2 cellular contexts compared by ENCODE assay signal in the genomic region with DNA sequence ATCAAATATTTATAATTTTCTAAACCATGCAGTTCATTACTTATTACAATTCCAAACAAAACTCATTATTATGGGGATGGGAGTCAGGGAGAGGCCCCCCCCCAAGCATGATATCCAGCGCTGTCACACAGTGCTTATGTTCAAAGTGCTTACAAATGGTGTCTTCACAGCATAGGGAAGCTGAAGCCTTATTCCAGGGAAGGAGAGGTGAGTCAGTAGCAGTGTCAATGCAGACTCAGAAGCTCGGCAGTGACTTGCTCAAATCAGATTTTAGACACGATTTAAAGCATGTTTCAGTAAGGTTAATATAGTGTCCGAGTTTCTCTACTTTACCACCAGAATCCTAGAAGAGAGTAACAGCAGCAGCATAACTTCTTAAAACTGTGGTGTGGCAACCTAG.
TF ChIP-seq lines count a peak whose summit lies in the region.

No MANE protein-coding gene starts in this region.

TF ChIP-seq in HepG2, 621 proteins besides CTCF, POLR2A, EP300 and RAD21:
- TF ChIP-seq MATR3 (CRISPR knock-in tag; IDR thresholded peaks at IDR 0.05): no peak
- TF ChIP-seq ZKSCAN8 (CRISPR knock-in tag; IDR thresholded peaks at IDR 0.05; ENCODE audit: borderline replicate concordance): no peak
- TF ChIP-seq TCF12 (IDR thresholded peaks at IDR 0.05): no peak
- no peak for TF ChIP-seq TCF12 (CRISPR knock-in tag; IDR thresholded peaks at IDR 0.05)
- 0 out of 2 replicates have a peak, but pooled peaks have one; percentile 12 for TF ChIP-seq POLR2AphosphoS5 (IDR thresholded peaks at IDR 0.05; ENCODE audit: low read depth, low read length)
- no peak for TF ChIP-seq ZBTB37 (CRISPR knock-in tag; IDR thresholded peaks at IDR 0.05)
- no peak for TF ChIP-seq ZNF572 (CRISPR knock-in tag; IDR thresholded peaks at IDR 0.05)
- TF ChIP-seq ZFP1 (CRISPR knock-in tag; IDR thresholded peaks at IDR 0.05): no peak
- TF ChIP-seq, protein P1, sequence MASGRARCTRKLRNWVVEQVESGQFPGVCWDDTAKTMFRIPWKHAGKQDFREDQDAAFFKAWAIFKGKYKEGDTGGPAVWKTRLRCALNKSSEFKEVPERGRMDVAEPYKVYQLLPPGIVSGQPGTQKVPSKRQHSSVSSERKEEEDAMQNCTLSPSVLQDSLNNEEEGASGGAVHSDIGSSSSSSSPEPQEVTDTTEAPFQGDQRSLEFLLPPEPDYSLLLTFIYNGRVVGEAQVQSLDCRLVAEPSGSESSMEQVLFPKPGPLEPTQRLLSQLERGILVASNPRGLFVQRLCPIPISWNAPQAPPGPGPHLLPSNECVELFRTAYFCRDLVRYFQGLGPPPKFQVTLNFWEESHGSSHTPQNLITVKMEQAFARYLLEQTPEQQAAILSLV (CRISPR knock-in tag; IDR thresholded peaks at IDR 0.05; ENCODE audit: borderline replicate concordance): no peak
- TF ChIP-seq RBM22 (optimal IDR thresholded peaks at IDR 0.05; ENCODE audit: low read length): peak; percentile 93
- no peak for TF ChIP-seq JDP2 (CRISPR knock-in tag; IDR thresholded peaks at IDR 0.05; ENCODE audit: borderline replicate concordance)
- no peak for TF ChIP-seq ZEB1 (IDR thresholded peaks at IDR 0.05; ENCODE audit: insufficient replicate concordance, low read depth)
- no peak for TF ChIP-seq ZNF235 (CRISPR knock-in tag; IDR thresholded peaks at IDR 0.05; ENCODE audit: borderline replicate concordance)
- TF ChIP-seq FIP1L1 (IDR thresholded peaks at IDR 0.05; ENCODE audit: borderline replicate concordance, insufficient read depth, low read depth, low read length): no peak

TF ChIP-seq in IMR-90, 13 proteins besides CTCF, POLR2A, EP300 and RAD21:
- TF ChIP-seq MAFK (IDR thresholded peaks at IDR 0.05; ENCODE audit: low read depth, low read length): no peak
- no peak for TF ChIP-seq BHLHE40 (IDR thresholded peaks at IDR 0.05; ENCODE audit: low read depth, low read length)
- TF ChIP-seq RCOR1 (IDR thresholded peaks at IDR 0.05; ENCODE audit: insufficient replicate concordance, low read length): no peak
- no peak for TF ChIP-seq MAZ (IDR thresholded peaks at IDR 0.05; ENCODE audit: borderline replicate concordance, low read depth, low read length)
- no peak for TF ChIP-seq MXI1 (IDR thresholded peaks at IDR 0.05; ENCODE audit: borderline replicate concordance, low read depth, low read length)
- TF ChIP-seq NFE2L2 (IDR thresholded peaks at IDR 0.05; ENCODE audit: low read depth, low read length): no peak
- TF ChIP-seq, protein P2, sequence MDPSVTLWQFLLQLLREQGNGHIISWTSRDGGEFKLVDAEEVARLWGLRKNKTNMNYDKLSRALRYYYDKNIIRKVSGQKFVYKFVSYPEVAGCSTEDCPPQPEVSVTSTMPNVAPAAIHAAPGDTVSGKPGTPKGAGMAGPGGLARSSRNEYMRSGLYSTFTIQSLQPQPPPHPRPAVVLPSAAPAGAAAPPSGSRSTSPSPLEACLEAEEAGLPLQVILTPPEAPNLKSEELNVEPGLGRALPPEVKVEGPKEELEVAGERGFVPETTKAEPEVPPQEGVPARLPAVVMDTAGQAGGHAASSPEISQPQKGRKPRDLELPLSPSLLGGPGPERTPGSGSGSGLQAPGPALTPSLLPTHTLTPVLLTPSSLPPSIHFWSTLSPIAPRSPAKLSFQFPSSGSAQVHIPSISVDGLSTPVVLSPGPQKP (IDR thresholded peaks at IDR 0.05; ENCODE audit: borderline replicate concordance, low read depth, low read length): no peak
- no peak for TF ChIP-seq RFX5 (IDR thresholded peaks at IDR 0.05; ENCODE audit: low read depth, low read length)
- TF ChIP-seq CEBPB (IDR thresholded peaks at IDR 0.05; ENCODE audit: low read depth, low read length): no peak
- TF ChIP-seq, protein P3, sequence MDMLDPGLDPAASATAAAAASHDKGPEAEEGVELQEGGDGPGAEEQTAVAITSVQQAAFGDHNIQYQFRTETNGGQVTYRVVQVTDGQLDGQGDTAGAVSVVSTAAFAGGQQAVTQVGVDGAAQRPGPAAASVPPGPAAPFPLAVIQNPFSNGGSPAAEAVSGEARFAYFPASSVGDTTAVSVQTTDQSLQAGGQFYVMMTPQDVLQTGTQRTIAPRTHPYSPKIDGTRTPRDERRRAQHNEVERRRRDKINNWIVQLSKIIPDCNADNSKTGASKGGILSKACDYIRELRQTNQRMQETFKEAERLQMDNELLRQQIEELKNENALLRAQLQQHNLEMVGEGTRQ (IDR thresholded peaks at IDR 0.05; ENCODE audit: low read depth, low read length): no peak
- TF ChIP-seq FOS (IDR thresholded peaks at IDR 0.05; ENCODE audit: low read depth, low read length): no peak
- TF ChIP-seq SMC3 (IDR thresholded peaks at IDR 0.05; ENCODE audit: low read depth, low read length): no peak
- TF ChIP-seq CHD1 (IDR thresholded peaks at IDR 0.05; ENCODE audit: low read depth, low read length): no peak
